ENCODE assay signal across 8 cellular contexts in the genomic region with DNA sequence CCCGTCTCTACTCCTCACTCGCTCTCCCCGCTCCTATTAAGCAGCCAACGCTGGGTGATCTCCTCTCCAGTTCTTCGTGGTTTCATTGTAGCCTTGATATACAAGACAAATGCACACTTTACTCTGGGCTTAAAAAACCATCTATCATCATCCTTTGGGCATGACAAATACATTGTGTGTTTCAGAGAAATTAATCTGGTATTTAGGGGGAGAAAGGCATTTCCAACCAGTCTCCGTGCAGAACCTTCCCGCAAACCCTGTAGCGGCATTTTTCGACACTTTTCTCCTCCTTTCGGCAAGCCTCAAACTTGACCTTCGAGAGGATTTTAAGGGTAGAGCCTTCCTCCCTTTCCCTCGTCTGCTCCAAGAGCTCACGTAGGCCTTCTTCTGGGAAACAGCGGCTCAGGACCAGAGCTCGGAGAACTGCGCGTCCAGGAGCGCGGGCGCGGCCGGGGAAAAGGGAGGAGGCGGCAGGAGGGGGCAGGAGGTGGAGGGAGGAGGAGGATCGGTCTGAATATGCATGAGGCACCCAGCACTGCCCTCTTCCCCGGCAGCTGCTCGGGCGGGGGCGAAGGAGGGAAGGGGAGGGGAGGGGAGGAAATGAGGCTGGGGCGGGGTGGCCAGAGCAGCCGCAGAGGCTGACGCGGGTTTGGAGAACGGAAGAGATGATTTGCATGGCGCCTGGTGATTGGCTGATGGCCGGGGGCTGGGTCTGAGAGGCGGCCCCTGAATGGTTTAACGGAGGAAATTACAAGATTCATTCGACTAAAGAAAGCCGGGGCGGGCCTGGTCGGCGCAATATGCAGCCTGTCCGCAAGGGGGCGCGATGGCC.
DNase-seq lines count a peak whose midpoint lies in the region; ATAC-seq and TF ChIP-seq lines count a peak whose summit lies in the region.

No MANE protein-coding gene starts in this region.

- DNase-seq in AG04450 (ENCODE audit: low read depth, low spot score) = peak; percentile 79
- peak; percentile 76 for DNase-seq in NCI-H2196 treated with DMSO at 0.1 percent for 48 hours (lab: John Stamatoyannopoulos, UW; ENCODE audit: unreplicated experiment)
- peak; percentile 99 for DNase-seq in WTC11 (ENCODE audit: low spot score)
- peak; percentile 81 to 100 (median 99) for DNase-seq in caudate nucleus (lab: John Stamatoyannopoulos, UW)
- DNase-seq in iris pigment epithelial cell (ENCODE audit: low read depth) = peak; percentile 95
- peak; percentile 86 for DNase-seq in smooth muscle cell of the brain vasculature (ENCODE audit: low read depth, low spot score)

- H3K4me3 Mint-ChIP-seq in WTC11 = no peak overlapping the region

- no peaks in the 10 kb centered on the region for H3K36me3 Mint-ChIP-seq in WTC11

- H3K9me3 Mint-ChIP-seq in WTC11 = no peaks in the 10 kb centered on the region

- ATAC-seq in GM18909 (IDR thresholded peaks at IDR 0.05; ENCODE audit: poor library complexity, unreplicated experiment) (peak; percentile 96), HG03175 (IDR thresholded peaks at IDR 0.05; ENCODE audit: unreplicated experiment) (peak; percentile 97), WTC11 (peak; percentile 89)

- peaks cover 11% of the 10 kb centered on the region; the same call in 1 of the 2 replicates for H3K4me1 Mint-ChIP-seq in WTC11

- H3K9me3 ChIP-seq in AG04450 (ENCODE audit: control insufficient read depth, insufficient read depth, low read length) = peaks cover 3% of the 10 kb centered on the region; the same call in 1 of the 2 replicates

- peaks cover 7% of the 10 kb centered on the region; the same call in 1 of the 2 replicates for H3K27me3 Mint-ChIP-seq in WTC11 (ENCODE audit: low read depth)

- peaks cover 44% of the 10 kb centered on the region for H3K27me3 ChIP-seq in AG04450 (ENCODE audit: control insufficient read depth, insufficient read depth, low read length)

- H3K4me3 ChIP-seq in AG04450 (ENCODE audit: low read depth, low read length) = peak overlapping the region; percentile 66

- no peak overlapping the region for H3K27ac ChIP-seq in AG04450 (ENCODE audit: low read depth, low read length)
- H3K27ac ChIP-seq in caudate nucleus (ENCODE audit: low read depth, low read length) = peak overlapping the region; percentile 99

- CTCF ChIA-PET in AG04450 (lab: Charles Lee) (interaction anchor here (0.6 to 1.6 kb wide), 9 partner anchors 29 to 1158 kb away, joined by 3 to 8 read pairs (median 4); no protein-coding TSS in a partner anchor), WTC11 (lab: Charles Lee) (interaction anchor here (0.5 to 1.7 kb wide), 32 partner anchors 22 to 1563 kb away, joined by 3 to 14 read pairs (median 4); no protein-coding TSS in a partner anchor)

- TF ChIP-seq CTCF in AG04450 (IDR thresholded peaks at IDR 0.05; ENCODE audit: low read depth, low read length) = peak; percentile 61
- peak; percentile 82 for TF ChIP-seq CTCF in WTC11 (IDR thresholded peaks at IDR 0.05)

- POLR2A ChIA-PET in AG04450 (lab: Yijun Ruan, JAX) = interaction anchor here (0.6 kb wide), 1 partner anchor 80 kb away, joined by 3 read pairs; no protein-coding TSS in a partner anchor
- POLR2A ChIA-PET in WTC11 (lab: Charles Lee) = interaction anchor here (1.6 kb wide), 1 partner anchor 535 kb away, joined by 4 read pairs; no protein-coding TSS in a partner anchor

- H3K27ac Mint-ChIP-seq in WTC11 = no peak overlapping the region

TF ChIP-seq in WTC11, 78 proteins besides CTCF, POLR2A, EP300 and RAD21:
- no peak for TF ChIP-seq STAT6 (CRISPR knock-in tag; conservative IDR thresholded peaks at IDR 0.05; ENCODE audit: low read depth)
- TF ChIP-seq PRDM15 (CRISPR knock-in tag; IDR thresholded peaks at IDR 0.05) = 0 out of 2 replicates have a peak, but pooled peaks have one; percentile 24
- no peak for TF ChIP-seq TP53 (CRISPR knock-in tag; IDR thresholded peaks at IDR 0.05)
- TF ChIP-seq SMAD3 (CRISPR knock-in tag; IDR thresholded peaks at IDR 0.05; ENCODE audit: borderline replicate concordance) = no peak
- no peak for TF ChIP-seq OVOL2 (CRISPR knock-in tag; IDR thresholded peaks at IDR 0.05; ENCODE audit: borderline replicate concordance)
- TF ChIP-seq NFYB (CRISPR knock-in tag; conservative IDR thresholded peaks at IDR 0.05; ENCODE audit: low read depth) = no peak
- no peak for TF ChIP-seq ZNF317 (CRISPR knock-in tag; IDR thresholded peaks at IDR 0.05; ENCODE audit: borderline replicate concordance, low read depth)
- no peak for TF ChIP-seq HMGA2 (CRISPR knock-in tag; IDR thresholded peaks at IDR 0.05)
